29 cellular contexts compared by ENCODE assay signal in genomic region chr4:109572154-109572553, GRCh38.
"Had no signal": no experiment of that assay in that cellular context is flagged by ENCODE, and none has a peak within 500 bp of the region (broad histone marks: within the 10 kb centered on the region; RNA-seq: fewer than 3 reads in every experiment).

No MANE protein-coding gene starts in this region.

- H3K36me3 ChIP-seq: stomach, suprapubic skin, thoracic aorta, thyroid gland, transverse colon, upper lobe of left lung, upper lobe of right lung, uterus, vagina had no signal

- H3K4me3 ChIP-seq: stomach, suprapubic skin, testis, thoracic aorta, thyroid gland, tibial artery, tibial nerve, transverse colon, upper lobe of left lung, upper lobe of right lung, uterus, vagina had no signal

- H3K9me3 ChIP-seq: stomach, suprapubic skin, testis, thoracic aorta, thyroid gland, transverse colon, upper lobe of left lung, upper lobe of right lung, uterus, vagina had no signal

- FAIRE-seq: urothelium cell line had no signal

- DNase-seq: stimulated activated CD4-positive, alpha-beta T cell treated with anti-CD3 and anti-CD28 coated beads, Interleukin-2, amount 100 ng/mL, for 48 hours; stimulated activated CD4-positive, alpha-beta T cell treated with anti-CD3 and anti-CD28 coated beads, Interleukin-4, amount 100 ng/mL, for 1 hour; stimulated activated CD4-positive, alpha-beta T cell treated with anti-CD3 and anti-CD28 coated beads, Interleukin-4, amount 100 ng/mL, for 24 hours; stimulated activated CD4-positive, alpha-beta T cell treated with anti-CD3 and anti-CD28 coated beads, Interleukin-4, amount 100 ng/mL, for 4 hours; stimulated activated CD8-positive, alpha-beta memory T cell treated with anti-CD3 and anti-CD28 coated beads, Interleukin-4, amount 100 ng/mL, for 48 hours; stimulated activated naive B cell treated with anti-CD40 and anti-IgM and Interleukin-4, amounts not matched to agents 10 μg/mL and 1 μg/mL and 100 μg/mL, for 72 hours; stimulated activated naive CD4-positive, alpha-beta T cell; stimulated activated naive CD4-positive, alpha-beta T cell treated with Interleukin-2 at 50 U/mL for 16 hours; stimulated activated naive CD8-positive, alpha-beta T cell treated with anti-CD3 and anti-CD28 coated beads, Interleukin-15, amount 100 ng/mL, for 72 hours; stimulated activated naive CD8-positive, alpha-beta T cell treated with anti-CD3 and anti-CD28 coated beads, Interleukin-15, Interleukin-2, amounts not matched to agents 100 U/mL and 50 U/mL, for 24 hours; stomach; substantia nigra; testis; thyroid gland; tibial artery; transverse colon; trophoblast cell; upper lobe of left lung; upper lobe of right lung; uterus had no signal

- H3K27ac Mint-ChIP-seq: stimulated activated effector memory CD8-positive, alpha-beta T cell treated with anti-CD3 and anti-CD28 coated beads, Interleukin-12 subunit alpha, Interleukin-12 subunit beta, amount 100 ng/mL, for 72 hours; stimulated activated memory B cell treated with anti-CD40 and anti-IgM and Interleukin-4, amounts not matched to agents 10 μg/mL and 1 μg/mL and 100 μg/mL, for 72 hours; stimulated activated naive B cell treated with anti-CD40 and anti-IgM and Interleukin-4, amounts not matched to agents 10 μg/mL and 1 μg/mL and 100 μg/mL, for 72 hours; stimulated activated naive CD8-positive, alpha-beta T cell treated with anti-CD3 and anti-CD28 coated beads, Interleukin-15, amount 100 ng/mL, for 72 hours; stimulated activated naive CD8-positive, alpha-beta T cell treated with anti-CD3 and anti-CD28 coated beads, Interleukin-15, Interleukin-2, amounts not matched to agents 100 ng/mL and 50 ng/mL, for 24 hours; type B pancreatic cell had no signal

- H3K27me3 ChIP-seq: stomach, suprapubic skin, testis, thyroid gland, tibial artery, tibial nerve, transverse colon, upper lobe of left lung, upper lobe of right lung, uterus, vagina had no signal

- H3K27me3 Mint-ChIP-seq: stimulated activated memory B cell treated with anti-CD40 and anti-IgM and Interleukin-4, amounts not matched to agents 10 μg/mL and 1 μg/mL and 100 μg/mL, for 72 hours; stimulated activated naive B cell treated with anti-CD40 and anti-IgM and Interleukin-4, amounts not matched to agents 10 μg/mL and 1 μg/mL and 100 μg/mL, for 72 hours; stimulated activated naive CD8-positive, alpha-beta T cell treated with anti-CD3 and anti-CD28 coated beads, Interleukin-15, amount 100 ng/mL, for 72 hours; stimulated activated naive CD8-positive, alpha-beta T cell treated with anti-CD3 and anti-CD28 coated beads, Interleukin-15, Interleukin-2, amounts not matched to agents 100 ng/mL and 50 ng/mL, for 24 hours; type B pancreatic cell had no signal

- H3K4me3 Mint-ChIP-seq: stimulated activated effector memory CD8-positive, alpha-beta T cell treated with anti-CD3 and anti-CD28 coated beads, Interleukin-12 subunit alpha, Interleukin-12 subunit beta, amount 100 ng/mL, for 72 hours; stimulated activated memory B cell treated with anti-CD40 and anti-IgM and Interleukin-4, amounts not matched to agents 10 μg/mL and 1 μg/mL and 100 μg/mL, for 72 hours; stimulated activated naive B cell treated with anti-CD40 and anti-IgM and Interleukin-4, amounts not matched to agents 10 μg/mL and 1 μg/mL and 100 μg/mL, for 72 hours; stimulated activated naive CD8-positive, alpha-beta T cell treated with anti-CD3 and anti-CD28 coated beads, Interleukin-15, amount 100 ng/mL, for 72 hours; stimulated activated naive CD8-positive, alpha-beta T cell treated with anti-CD3 and anti-CD28 coated beads, Interleukin-15, Interleukin-2, amounts not matched to agents 100 ng/mL and 50 ng/mL, for 24 hours; type B pancreatic cell had no signal

- H3K36me3 Mint-ChIP-seq: type B pancreatic cell had no signal

- H3K4me1 ChIP-seq: testis, tibial artery, tibial nerve, upper lobe of right lung, uterus, vagina had no signal

- ATAC-seq: stimulated activated memory B cell treated with anti-CD40 and anti-IgM and Interleukin-4, amounts not matched to agents 10 μg/mL and 1 μg/mL and 100 μg/mL, for 72 hours; stimulated activated naive B cell treated with anti-CD40 and anti-IgM and Interleukin-4, amounts not matched to agents 10 μg/mL and 1 μg/mL and 100 μg/mL, for 72 hours; stimulated activated naive CD8-positive, alpha-beta T cell treated with anti-CD3 and anti-CD28 coated beads, Interleukin-15, amount 100 ng/mL, for 72 hours; stimulated activated naive CD8-positive, alpha-beta T cell treated with anti-CD3 and anti-CD28 coated beads, Interleukin-15, Interleukin-2, amounts not matched to agents 100 U/mL and 50 U/mL, for 24 hours; upper lobe of right lung had no signal

- H3K27ac ChIP-seq: stomach, suprapubic skin, testis, thoracic aorta, thyroid gland, tibial artery, tibial nerve, transverse colon, upper lobe of left lung, upper lobe of right lung, uterus, vagina had no signal

- H3K9me3 Mint-ChIP-seq: stimulated activated naive CD8-positive, alpha-beta T cell treated with anti-CD3 and anti-CD28 coated beads, Interleukin-15, amount 100 ng/mL, for 72 hours; type B pancreatic cell had no signal
